ENCODE assay signal across 22 cellular contexts in genomic region chr3:156820687-156821070, GRCh38. TPM values are rescaled to one million over a fixed set of nuclear protein-coding genes. Genes with fewer than 3 reads are reported as not detected.
DNase-seq lines count a peak whose midpoint lies in the region; ATAC-seq, FAIRE-seq and TF ChIP-seq lines count a peak whose summit lies in the region.
"Had no signal": no experiment of that assay in that cellular context is flagged by ENCODE, and none has a peak within 500 bp of the region (broad histone marks: within the 10 kb centered on the region; RNA-seq: fewer than 3 reads in every experiment).

No MANE protein-coding gene starts in this region.

- H3K4me1 ChIP-seq in PC-3 (ENCODE audit: insufficient read depth, low read length) (peaks cover 52% of the 10 kb centered on the region), foreskin keratinocyte (peaks cover 38% of the 10 kb centered on the region)

- H3K4me1 Mint-ChIP-seq in activated T-cell treated with anti-CD3 and anti-CD28 coated beads, Interleukin-2, amount 50 U/mL, for 72 hours (ENCODE audit: low read depth), result peaks cover 55% of the 10 kb centered on the region
- peaks cover 21 to 35% of the 10 kb centered on the region in 2 donors for H3K4me1 Mint-ChIP-seq in natural killer cell treated with Interleukin-12 subunit alpha and Interleukin-12 subunit beta and Interleukin-15 and Interleukin-18, amount 100 ng/mL, for 72 hours (ENCODE audit: low read depth in 2 of 2)

- peaks cover 21% of the 10 kb centered on the region for H3K79me2 ChIP-seq in PC-3 (ENCODE audit: low read length)

- H3F3A ChIP-seq in PC-3 (ENCODE audit: low read length, unreplicated experiment), result peaks cover 10% of the 10 kb centered on the region

- H3K36me3 Mint-ChIP-seq in activated T-cell treated with anti-CD3 and anti-CD28 coated beads, Interleukin-2, amount 50 U/mL, for 72 hours (ENCODE audit: insufficient read depth in 2 of 2), result peaks cover 0 to 5% of the 10 kb centered on the region in 2 donors
- H3K36me3 Mint-ChIP-seq in natural killer cell treated with Interleukin-12 subunit alpha and Interleukin-12 subunit beta and Interleukin-15 and Interleukin-18, amount 100 ng/mL, for 72 hours, result no peaks in the 10 kb centered on the region
- H3K36me3 Mint-ChIP-seq: brain; CD4-positive, CD25-positive, alpha-beta regulatory T cell; mesothelial cell of epicardium had no signal

- peak overlapping the region; percentile 95 for H3K9ac ChIP-seq in PC-3 (ENCODE audit: low read length)

- H3K9me3 Mint-ChIP-seq in activated T-cell treated with anti-CD3 and anti-CD28 coated beads, Interleukin-2, amount 50 U/mL, for 72 hours, result no peaks in the 10 kb centered on the region
- no peaks in the 10 kb centered on the region for H3K9me3 Mint-ChIP-seq in natural killer cell treated with Interleukin-12 subunit alpha and Interleukin-12 subunit beta and Interleukin-15 and Interleukin-18, amount 100 ng/mL, for 72 hours
- H3K9me3 Mint-ChIP-seq: CD4-positive, CD25-positive, alpha-beta regulatory T cell; mesothelial cell of epicardium had no signal

- H3K9me2 ChIP-seq in PC-3 (replicated peaks; ENCODE audit: low read length), result no peaks in the 10 kb centered on the region

- H3K27me3 ChIP-seq in PC-3 (ENCODE audit: low read length) (no peaks in the 10 kb centered on the region), foreskin keratinocyte (no peaks in the 10 kb centered on the region)
- H3K27me3 ChIP-seq: right lobe of liver, transverse colon had no signal

- H3K4me2 ChIP-seq in PC-3 (ENCODE audit: low read length), result no peak overlapping the region

- TF ChIP-seq CTCF in PC-3 (conservative IDR thresholded peaks at IDR 0.05; ENCODE audit: low read depth, low read length) (no peak), foreskin keratinocyte (conservative IDR thresholded peaks at IDR 0.05) (no peak)

- intact Hi-C loops in PC-3 (cut with micrococcal nuclease), result no loop called here

- H3K27me3 Mint-ChIP-seq in activated T-cell treated with anti-CD3 and anti-CD28 coated beads, Interleukin-2, amount 50 U/mL, for 72 hours (ENCODE audit: low read depth), result no peaks in the 10 kb centered on the region
- H3K27me3 Mint-ChIP-seq in natural killer cell treated with Interleukin-12 subunit alpha and Interleukin-12 subunit beta and Interleukin-15 and Interleukin-18, amount 100 ng/mL, for 72 hours, result no peaks in the 10 kb centered on the region
- H3K27me3 Mint-ChIP-seq: CD4-positive, CD25-positive, alpha-beta regulatory T cell had no signal

- no peaks in the 10 kb centered on the region for H3K9me3 ChIP-seq in PC-3 (ENCODE audit: low read length)
- H3K9me3 ChIP-seq: right lobe of liver, transverse colon had no signal

- H3K4me3 Mint-ChIP-seq in activated T-cell treated with anti-CD3 and anti-CD28 coated beads, Interleukin-2, amount 50 U/mL, for 72 hours, result no peak overlapping the region
- H3K4me3 Mint-ChIP-seq in natural killer cell treated with Interleukin-12 subunit alpha and Interleukin-12 subunit beta and Interleukin-15 and Interleukin-18, amount 100 ng/mL, for 72 hours, result no peak overlapping the region
- H3K4me3 Mint-ChIP-seq: brain, mesothelial cell of epicardium had no signal

- DNase-seq in DMS53 (lab: John Stamatoyannopoulos, UW) (peak; percentile 56), DMS53 treated with DMSO at 0.1 percent for 48 hours (lab: John Stamatoyannopoulos, UW; ENCODE audit: unreplicated experiment) (no peak), GM19239 (ENCODE audit: insufficient read length, low spot score) (peak; percentile 15), PC-3 (no peak), foreskin keratinocyte (no peak)
- no peak for DNase-seq in activated T-cell treated with anti-CD3 and anti-CD28 coated beads, Interleukin-2, amount 50 U/mL, for 72 hours
- DNase-seq in natural killer cell treated with Interleukin-12 subunit alpha and Interleukin-12 subunit beta and Interleukin-15 and Interleukin-18, amount 100 ng/mL, for 72 hours (ENCODE audit: low spot score), result no peak
- DNase-seq: activated CD8-positive, alpha-beta memory T cell treated with anti-CD3 and anti-CD28 coated beads, Interleukin-2, amount 50 U/mL, for 4 hours; activated naive CD4-positive, alpha-beta T cell; KBM-7; NCI-H510A; right lobe of liver; stimulated activated CD4-positive, alpha-beta T cell treated with anti-CD3 and anti-CD28 coated beads, Interleukin-4, amount 100 ng/mL, for 1 hour; transverse colon had no signal

- CTCF ChIA-PET in PC-3 (lab: Charles Lee), result no interaction called here

- H3K27ac Mint-ChIP-seq in activated T-cell treated with anti-CD3 and anti-CD28 coated beads, Interleukin-2, amount 50 U/mL, for 72 hours, result no peak overlapping the region
- H3K27ac Mint-ChIP-seq in natural killer cell treated with Interleukin-12 subunit alpha and Interleukin-12 subunit beta and Interleukin-15 and Interleukin-18, amount 100 ng/mL, for 72 hours, result no peak overlapping the region
- H3K27ac Mint-ChIP-seq: brain; CD4-positive, CD25-positive, alpha-beta regulatory T cell; mesothelial cell of epicardium had no signal

- POLR2A ChIA-PET in PC-3 (lab: Charles Lee; ENCODE audit: unreplicated experiment), result no interaction called here

- ATAC-seq in PC-3 (no peak), foreskin keratinocyte (no peak), GM21825 (IDR thresholded peaks at IDR 0.05; ENCODE audit: unreplicated experiment) (no peak)
- no peak for ATAC-seq in activated T-cell treated with anti-CD3 and anti-CD28 coated beads, Interleukin-2, amount 50 U/mL, for 72 hours (replicated peaks in 1 of 2)
- ATAC-seq in natural killer cell treated with Interleukin-12 subunit alpha and Interleukin-12 subunit beta and Interleukin-15 and Interleukin-18, amount 100 ng/mL, for 72 hours, result no peak
- ATAC-seq: activated CD4-positive, CD25-positive, alpha-beta regulatory T cell treated with anti-CD3 and anti-CD28 coated beads, Interleukin-2, amount 50 U/mL, for 24 hours; Panc1; right lobe of liver had no signal

- no peaks in the 10 kb centered on the region for H3K36me3 ChIP-seq in PC-3 (ENCODE audit: low read depth, low read length)
- H3K36me3 ChIP-seq: right lobe of liver, transverse colon had no signal

- H3K27ac ChIP-seq in PC-3 (ENCODE audit: low read length) (peak overlapping the region; percentile 98), foreskin keratinocyte (peak overlapping the region; percentile 87)
- H3K27ac ChIP-seq: HL-60, right lobe of liver, transverse colon had no signal

- BruUV-seq in PC-3 (replicated peaks; lab: Mats Ljungman, UMichigan), result no TSS peak

- H2AFZ ChIP-seq in PC-3 (ENCODE audit: low read length), result no peak overlapping the region

- FAIRE-seq in GM19239 (lab: Jason Lieb, UNC), result peak; percentile 42
- FAIRE-seq: keratinocyte had no signal

- no peaks in the 10 kb centered on the region for H4K20me1 ChIP-seq in PC-3 (ENCODE audit: low read length)

- H3K4me3 ChIP-seq in PC-3 (ENCODE audit: low read length), result no peak overlapping the region
- H3K4me3 ChIP-seq: right lobe of liver, transverse colon had no signal

RNA-seq across cellular contexts. Expression of gene LEKR1, which starts 5.5 kb away (rescaled TPM):
- total RNA-seq in PC-3 (2014; rRNA removed) (0.15 and 0.98 TPM in 2 replicates), foreskin keratinocyte (0.37 and 0.67 TPM in 2 replicates)
- 0.03 and 0.27 TPM in 2 replicates for polyA plus RNA-seq in foreskin keratinocyte
- total RNA-seq in activated T-cell treated with anti-CD3 and anti-CD28 coated beads, Interleukin-2, amount 50 U/mL, for 72 hours, result 1 to 10 TPM; 1.0 to 1.7 TPM
- 1 to 10 TPM in 1 of 2 donors, under 1 TPM in 1; 0.43 to 1.3 TPM for total RNA-seq in natural killer cell treated with Interleukin-12 subunit alpha and Interleukin-12 subunit beta and Interleukin-15 and Interleukin-18, amount 100 ng/mL, for 72 hours

Comparison
In these comparisons a context has a peak if more than half of its experiments do, and no peak if none do; other contexts are left out.
1. DNase-seq: peak in DMS53 (single experiment) and GM19239 (single experiment); none in DMS53 treated with DMSO at 0.1 percent for 48 hours (single experiment), PC-3 (single experiment), foreskin keratinocyte (0 of 2), activated T-cell treated with anti-CD3 and anti-CD28 coated beads, Interleukin-2, amount 50 U/mL, for 72 hours (0 of 2) and natural killer cell treated with Interleukin-12 subunit alpha and Interleukin-12 subunit beta and Interleukin-15 and Interleukin-18, amount 100 ng/mL, for 72 hours (single experiment).